Comparison of ENCODE assay signal across 1 cellular context in genomic region chr12:113479578-113480335, GRCh38.
TF ChIP-seq lines count a peak whose summit lies in the region.

No MANE protein-coding gene starts in this region.

TF ChIP-seq in HepG2, 621 proteins besides CTCF, POLR2A, EP300 and RAD21 (continued from another document and continues in another):
- TF ChIP-seq, protein P1, sequence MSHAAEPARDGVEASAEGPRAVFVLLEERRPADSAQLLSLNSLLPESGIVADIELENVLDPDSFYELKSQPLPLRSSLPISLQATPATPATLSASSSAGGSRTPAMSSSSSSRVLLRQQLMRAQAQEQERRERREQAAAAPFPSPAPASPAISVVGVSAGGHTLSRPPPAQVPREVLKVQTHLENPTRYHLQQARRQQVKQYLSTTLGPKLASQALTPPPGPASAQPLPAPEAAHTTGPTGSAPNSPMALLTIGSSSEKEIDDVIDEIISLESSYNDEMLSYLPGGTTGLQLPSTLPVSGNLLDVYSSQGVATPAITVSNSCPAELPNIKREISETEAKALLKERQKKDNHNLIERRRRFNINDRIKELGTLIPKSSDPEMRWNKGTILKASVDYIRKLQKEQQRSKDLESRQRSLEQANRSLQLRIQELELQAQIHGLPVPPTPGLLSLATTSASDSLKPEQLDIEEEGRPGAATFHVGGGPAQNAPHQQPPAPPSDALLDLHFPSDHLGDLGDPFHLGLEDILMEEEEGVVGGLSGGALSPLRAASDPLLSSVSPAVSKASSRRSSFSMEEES (CRISPR knock-in tag; IDR thresholded peaks at IDR 0.05), result peak; percentile 56; the same call in 1 of the 2 replicates
- TF ChIP-seq HOXD1 (CRISPR knock-in tag; IDR thresholded peaks at IDR 0.05) (peak; percentile 54; the same call in 1 of the 2 replicates), ZBTB26 (CRISPR knock-in tag; IDR thresholded peaks at IDR 0.05; ENCODE audit: borderline replicate concordance) (0 out of 2 replicates have a peak, but pooled peaks have one; percentile 44), RXRB (CRISPR knock-in tag; IDR thresholded peaks at IDR 0.05; ENCODE audit: borderline replicate concordance) (0 out of 2 replicates have a peak, but pooled peaks have one; percentile 22), TCF7 (IDR thresholded peaks at IDR 0.05; ENCODE audit: low read depth) (peak; percentile 29; the same call in 1 of the 2 replicates), ZNF549 (CRISPR knock-in tag; IDR thresholded peaks at IDR 0.05) (peak; percentile 97), HES4 (CRISPR knock-in tag; IDR thresholded peaks at IDR 0.05; ENCODE audit: borderline replicate concordance) (0 out of 2 replicates have a peak, but pooled peaks have one; percentile 68), NFKBIZ (CRISPR knock-in tag; IDR thresholded peaks at IDR 0.05) (0 out of 2 replicates have a peak, but pooled peaks have one; percentile 45), ELK4 (CRISPR knock-in tag; IDR thresholded peaks at IDR 0.05; ENCODE audit: borderline replicate concordance) (peak; percentile 61; the same call in 1 of the 2 replicates), IRF1 (CRISPR knock-in tag; IDR thresholded peaks at IDR 0.05; ENCODE audit: low read depth) (no peak), TOE1 (CRISPR knock-in tag; IDR thresholded peaks at IDR 0.05) (no peak), ZNF232 (CRISPR knock-in tag; IDR thresholded peaks at IDR 0.05; ENCODE audit: borderline replicate concordance) (peak; percentile 86; the same call in 1 of the 2 replicates), PPARG (CRISPR knock-in tag; conservative IDR thresholded peaks at IDR 0.05) (0 out of 2 replicates have a peak, but pooled peaks have one; percentile 41), MXD4 (CRISPR knock-in tag; IDR thresholded peaks at IDR 0.05) (0 out of 2 replicates have a peak, but pooled peaks have one; percentile 32), PRDM15 (CRISPR knock-in tag; IDR thresholded peaks at IDR 0.05) (0 out of 2 replicates have a peak, but pooled peaks have one; percentile 67), ZFP90 (CRISPR knock-in tag; IDR thresholded peaks at IDR 0.05; ENCODE audit: borderline replicate concordance) (peak; percentile 85), SP4 (CRISPR knock-in tag; IDR thresholded peaks at IDR 0.05) (0 out of 2 replicates have a peak, but pooled peaks have one; percentile 20), ZNF326 (CRISPR knock-in tag; IDR thresholded peaks at IDR 0.05; ENCODE audit: borderline replicate concordance) (no peak), ZNF446 (CRISPR knock-in tag; IDR thresholded peaks at IDR 0.05) (0 out of 2 replicates have a peak, but pooled peaks have one; percentile 23), ZBTB7B (CRISPR knock-in tag; IDR thresholded peaks at IDR 0.05) (0 out of 2 replicates have a peak, but pooled peaks have one; percentile 31), GABPB1 (CRISPR knock-in tag; IDR thresholded peaks at IDR 0.05) (peak; percentile 45; the same call in 1 of the 2 replicates), ZFP41 (CRISPR knock-in tag; IDR thresholded peaks at IDR 0.05; ENCODE audit: borderline replicate concordance) (no peak), ZSCAN21 (CRISPR knock-in tag; IDR thresholded peaks at IDR 0.05; ENCODE audit: borderline replicate concordance) (0 out of 2 replicates have a peak, but pooled peaks have one; percentile 53), SRY (CRISPR knock-in tag; IDR thresholded peaks at IDR 0.05) (peak; percentile 68; the same call in 1 of the 2 replicates), JARID2 (CRISPR knock-in tag; IDR thresholded peaks at IDR 0.05; ENCODE audit: insufficient replicate concordance) (no peak), ISL2 (CRISPR knock-in tag; IDR thresholded peaks at IDR 0.05) (peak; percentile 58), ZSCAN20 (CRISPR knock-in tag; IDR thresholded peaks at IDR 0.05; ENCODE audit: borderline replicate concordance) (peak; percentile 85), FOXP4 (CRISPR knock-in tag; IDR thresholded peaks at IDR 0.05) (0 out of 2 replicates have a peak, but pooled peaks have one; percentile 23), JDP2 (CRISPR knock-in tag; IDR thresholded peaks at IDR 0.05; ENCODE audit: borderline replicate concordance) (no peak), ZSCAN30 (CRISPR knock-in tag; IDR thresholded peaks at IDR 0.05) (0 out of 2 replicates have a peak, but pooled peaks have one; percentile 43), ZNF773 (CRISPR knock-in tag; IDR thresholded peaks at IDR 0.05; ENCODE audit: borderline replicate concordance) (peak; percentile 95), SMARCE1 (IDR thresholded peaks at IDR 0.05; ENCODE audit: borderline replicate concordance) (no peak), ARHGAP35 (CRISPR knock-in tag; IDR thresholded peaks at IDR 0.05; ENCODE audit: borderline replicate concordance) (peak; percentile 56; the same call in 1 of the 2 replicates), DR1 (CRISPR knock-in tag; IDR thresholded peaks at IDR 0.05) (no peak), RFXAP (CRISPR knock-in tag; IDR thresholded peaks at IDR 0.05; ENCODE audit: borderline replicate concordance) (peak; percentile 70; the same call in 1 of the 2 replicates), IRX3 (CRISPR knock-in tag; IDR thresholded peaks at IDR 0.05; ENCODE audit: borderline replicate concordance, low read depth) (peak; percentile 63; the same call in 1 of the 2 replicates), HMG20B (CRISPR knock-in tag; conservative IDR thresholded peaks at IDR 0.05) (no peak), PRDM4 (CRISPR knock-in tag; IDR thresholded peaks at IDR 0.05; ENCODE audit: borderline replicate concordance) (peak; percentile 78; the same call in 1 of the 2 replicates), XRCC5 (optimal IDR thresholded peaks at IDR 0.05; ENCODE audit: low read length) (peak; percentile 26), ERF (CRISPR knock-in tag; IDR thresholded peaks at IDR 0.05) (peak; percentile 69; the same call in 1 of the 2 replicates), SP140L (CRISPR knock-in tag; IDR thresholded peaks at IDR 0.05; ENCODE audit: borderline replicate concordance) (peak; percentile 35; the same call in 1 of the 2 replicates), FOXC1 (CRISPR knock-in tag; IDR thresholded peaks at IDR 0.05; ENCODE audit: borderline replicate concordance) (0 out of 2 replicates have a peak, but pooled peaks have one; percentile 36), CREB3 (CRISPR knock-in tag; IDR thresholded peaks at IDR 0.05) (0 out of 2 replicates have a peak, but pooled peaks have one; percentile 88), SALL1 (CRISPR knock-in tag; IDR thresholded peaks at IDR 0.05) (peak; percentile 81), ZSCAN12 (CRISPR knock-in tag; IDR thresholded peaks at IDR 0.05) (peak; percentile 94), ZNF350 (CRISPR knock-in tag; IDR thresholded peaks at IDR 0.05; ENCODE audit: borderline replicate concordance, low read depth) (no peak)
- TF ChIP-seq, protein P2, sequence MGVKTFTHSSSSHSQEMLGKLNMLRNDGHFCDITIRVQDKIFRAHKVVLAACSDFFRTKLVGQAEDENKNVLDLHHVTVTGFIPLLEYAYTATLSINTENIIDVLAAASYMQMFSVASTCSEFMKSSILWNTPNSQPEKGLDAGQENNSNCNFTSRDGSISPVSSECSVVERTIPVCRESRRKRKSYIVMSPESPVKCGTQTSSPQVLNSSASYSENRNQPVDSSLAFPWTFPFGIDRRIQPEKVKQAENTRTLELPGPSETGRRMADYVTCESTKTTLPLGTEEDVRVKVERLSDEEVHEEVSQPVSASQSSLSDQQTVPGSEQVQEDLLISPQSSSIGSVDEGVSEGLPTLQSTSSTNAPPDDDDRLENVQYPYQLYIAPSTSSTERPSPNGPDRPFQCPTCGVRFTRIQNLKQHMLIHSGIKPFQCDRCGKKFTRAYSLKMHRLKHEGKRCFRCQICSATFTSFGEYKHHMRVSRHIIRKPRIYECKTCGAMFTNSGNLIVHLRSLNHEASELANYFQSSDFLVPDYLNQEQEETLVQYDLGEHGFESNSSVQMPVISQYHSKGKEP (CRISPR knock-in tag; IDR thresholded peaks at IDR 0.05), result peak; percentile 84; the same call in 1 of the 2 replicates
- TF ChIP-seq, protein P3, sequence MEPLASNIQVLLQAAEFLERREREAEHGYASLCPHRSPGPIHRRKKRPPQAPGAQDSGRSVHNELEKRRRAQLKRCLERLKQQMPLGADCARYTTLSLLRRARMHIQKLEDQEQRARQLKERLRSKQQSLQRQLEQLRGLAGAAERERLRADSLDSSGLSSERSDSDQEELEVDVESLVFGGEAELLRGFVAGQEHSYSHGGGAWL (CRISPR knock-in tag; IDR thresholded peaks at IDR 0.05), result peak; percentile 75; the same call in 1 of the 2 replicates
